In genomic region chr14:64948612-64949210, GRCh38 we compare ENCODE assay signal across 26 cellular contexts. TPM values are rescaled to one million over a fixed set of nuclear protein-coding genes. Genes with fewer than 3 reads are reported as not detected.
DNase-seq lines count a peak whose midpoint lies in the region; ATAC-seq and TF ChIP-seq lines count a peak whose summit lies in the region.
"Had no signal": no experiment of that assay in that cellular context is flagged by ENCODE, and none has a peak within 500 bp of the region (broad histone marks: within the 10 kb centered on the region; RNA-seq: fewer than 3 reads in every experiment).

No MANE protein-coding gene starts in this region.

- no peak overlapping the region for H3K4me3 ChIP-seq in liver (ENCODE audit: low read depth in 1 of 3, low read length in 3 of 3)

- no peak overlapping the region for H3K9ac ChIP-seq in liver (ENCODE audit: low read depth in 1 of 2, low read length in 2 of 2)
- H3K9ac ChIP-seq: KMS-11, SK-N-SH had no signal

- peaks cover 17% of the 10 kb centered on the region for H3K36me3 Mint-ChIP-seq in T-helper 1 cell treated with Interleukin-12 subunit alpha and Interleukin-12 subunit beta and Interleukin-4 antibody, amounts not matched to agents 30 μg/mL and 1 μg/mL, for 36 hours (ENCODE audit: low read depth)

- no peaks in the 10 kb centered on the region for H3K9me3 Mint-ChIP-seq in T-helper 1 cell treated with Interleukin-12 subunit alpha and Interleukin-12 subunit beta and Interleukin-4 antibody, amounts not matched to agents 30 μg/mL and 1 μg/mL, for 36 hours
- H3K9me3 Mint-ChIP-seq: IgD-negative memory B cell had no signal

- no peak for TF ChIP-seq RAD21 in liver (IDR thresholded peaks at IDR 0.05)

- 63% methylated on average over 8 of the region's 8 CpGs for WGBS in liver

- no peak for TF ChIP-seq CTCF in liver (IDR thresholded peaks at IDR 0.05; ENCODE audit: low read depth, low read length, missing input control)

- DNase-seq in T-helper 1 cell (no peak), Ammon's horn (ENCODE audit: low spot score) (peak; percentile 2), NCI-H510A treated with DMSO at 0.1 percent for 48 hours (lab: John Stamatoyannopoulos, UW) (no peak)
- DNase-seq: CD4-positive, CD25-positive, alpha-beta regulatory T cell; COR-L47; DMS53; GOT3; HCEC 1CT; MM.1S; NCI-H1048; NCI-H1417; NCI-H1694; NCI-H2029 treated with DMSO at 0.1 percent for 48 hours; NCI-H446 treated with DMSO at 0.1 percent for 48 hours; NCI-H526 treated with DMSO at 0.1 percent for 48 hours; SK-N-SH had no signal

- H3K4me1 Mint-ChIP-seq in T-helper 1 cell treated with Interleukin-12 subunit alpha and Interleukin-12 subunit beta and Interleukin-4 antibody, amounts not matched to agents 30 μg/mL and 1 μg/mL, for 36 hours (ENCODE audit: low read depth): peaks cover 13% of the 10 kb centered on the region

- peak overlapping the region; percentile 19 for H3K27ac ChIP-seq in cingulate gyrus (ENCODE audit: low read depth, low read length)
- H3K27ac ChIP-seq in liver (ENCODE audit: low read depth in 1 of 2, low read length in 2 of 2): peak overlapping the region; percentile 24 to 48
- H3K27ac ChIP-seq: 22Rv1, KMS-11, RWPE1 had no signal

- no peaks in the 10 kb centered on the region for H3K27me3 ChIP-seq in liver (ENCODE audit: control insufficient read depth in 4 of 4, insufficient read depth in 4 of 4, low read length in 3 of 4)

- H3K27ac Mint-ChIP-seq in T-helper 1 cell treated with Interleukin-12 subunit alpha and Interleukin-12 subunit beta and Interleukin-4 antibody, amounts not matched to agents 30 μg/mL and 1 μg/mL, for 36 hours: peak overlapping the region; percentile 45

- H3K9me3 ChIP-seq in liver (ENCODE audit: control insufficient read depth in 4 of 4, low read length in 3 of 4): no peaks in the 10 kb centered on the region
- H3K9me3 ChIP-seq: SK-N-SH had no signal

- H3K4me1 ChIP-seq in liver (ENCODE audit: control insufficient read depth in 4 of 4, insufficient read depth in 4 of 4, low read length in 3 of 4): peaks cover 18 to 32% (median 26%) of the 10 kb centered on the region in 4 donors

- H3K36me3 ChIP-seq in liver (ENCODE audit: control insufficient read depth in 4 of 4, insufficient read depth in 3 of 4, low read depth in 1 of 4, low read length in 3 of 4): peaks cover 0 to under 1% (median 0%) of the 10 kb centered on the region in 4 donors

- ATAC-seq in GM19452 (IDR thresholded peaks at IDR 0.05; ENCODE audit: unreplicated experiment) (no peak), GM19463 (IDR thresholded peaks at IDR 0.05; ENCODE audit: unreplicated experiment) (no peak)

- H3K27me3 Mint-ChIP-seq in T-helper 1 cell treated with Interleukin-12 subunit alpha and Interleukin-12 subunit beta and Interleukin-4 antibody, amounts not matched to agents 30 μg/mL and 1 μg/mL, for 36 hours (ENCODE audit: low read depth): no peaks in the 10 kb centered on the region
- H3K27me3 Mint-ChIP-seq: CD4-positive, CD25-positive, alpha-beta regulatory T cell; IgD-negative memory B cell had no signal

- H3K4me3 Mint-ChIP-seq in T-helper 1 cell treated with Interleukin-12 subunit alpha and Interleukin-12 subunit beta and Interleukin-4 antibody, amounts not matched to agents 30 μg/mL and 1 μg/mL, for 36 hours: no peak overlapping the region

TF ChIP-seq in liver, 16 proteins besides CTCF, POLR2A, EP300 and RAD21:
- TF ChIP-seq YY1 (IDR thresholded peaks at IDR 0.05) (no peak), FOXA1 (IDR thresholded peaks at IDR 0.05) (no peak), TAF1 (conservative IDR thresholded peaks at IDR 0.05) (peak; percentile 15), RXRA (IDR thresholded peaks at IDR 0.05) (no peak), REST (IDR thresholded peaks at IDR 0.05) (no peak), ATF3 (IDR thresholded peaks at IDR 0.05) (no peak), HNF4A (conservative IDR thresholded peaks at IDR 0.05) (no peak)
- TF ChIP-seq, protein P1, sequence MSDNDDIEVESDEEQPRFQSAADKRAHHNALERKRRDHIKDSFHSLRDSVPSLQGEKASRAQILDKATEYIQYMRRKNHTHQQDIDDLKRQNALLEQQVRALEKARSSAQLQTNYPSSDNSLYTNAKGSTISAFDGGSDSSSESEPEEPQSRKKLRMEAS (IDR thresholded peaks at IDR 0.05): no peak
TF ChIP-seq in liver: peak in this region for 1.

RNA-seq across cellular contexts. Expression of gene GPX2, which starts 6.2 kb away (rescaled TPM):
- total RNA-seq in liver: 10 to 100 TPM in 1 of 2 donors, 1 to 10 TPM in 1; 6.9 to 38.6 TPM
- polyA plus RNA-seq in liver: 1,000 to 10,000 TPM in 1 of 2 donors, 100 to 1,000 TPM in 1; 611 to 1,067 TPM
- total RNA-seq: CD4-positive, CD25-positive, alpha-beta regulatory T cell; Daoy had no signal
- polyA plus RNA-seq: IgD-negative memory B cell, SK-N-SH had no signal

RNA-seq across cellular contexts. Expression of gene RAB15, which starts 23.4 kb away (rescaled TPM):
- 10 to 100 TPM in 1 of 2 donors, 1 to 10 TPM in 1; 5.7 to 18.0 TPM for total RNA-seq in liver
- 10 to 100 TPM in 1 of 2 donors, 1 to 10 TPM in 1; 5.5 to 16.5 TPM for polyA plus RNA-seq in liver

RNA-seq across cellular contexts. Expression of gene CHURC1, which starts 34.5 kb away (rescaled TPM):
- total RNA-seq in liver: 10 to 100 TPM; 18.8 to 48.2 TPM
- polyA plus RNA-seq in liver: 100 to 1,000 TPM in 1 of 2 donors, 10 to 100 TPM in 1; 21.0 to 174 TPM

RNA-seq across cellular contexts. Expression of gene FNTB, which starts 38.0 kb away (rescaled TPM):
- total RNA-seq in liver: 10 to 100 TPM; 10.2 to 17.2 TPM
- 1 to 10 TPM; 6.3 to 7.8 TPM for polyA plus RNA-seq in liver
